ENCODE assay signal across 7 cellular contexts in the genomic region with DNA sequence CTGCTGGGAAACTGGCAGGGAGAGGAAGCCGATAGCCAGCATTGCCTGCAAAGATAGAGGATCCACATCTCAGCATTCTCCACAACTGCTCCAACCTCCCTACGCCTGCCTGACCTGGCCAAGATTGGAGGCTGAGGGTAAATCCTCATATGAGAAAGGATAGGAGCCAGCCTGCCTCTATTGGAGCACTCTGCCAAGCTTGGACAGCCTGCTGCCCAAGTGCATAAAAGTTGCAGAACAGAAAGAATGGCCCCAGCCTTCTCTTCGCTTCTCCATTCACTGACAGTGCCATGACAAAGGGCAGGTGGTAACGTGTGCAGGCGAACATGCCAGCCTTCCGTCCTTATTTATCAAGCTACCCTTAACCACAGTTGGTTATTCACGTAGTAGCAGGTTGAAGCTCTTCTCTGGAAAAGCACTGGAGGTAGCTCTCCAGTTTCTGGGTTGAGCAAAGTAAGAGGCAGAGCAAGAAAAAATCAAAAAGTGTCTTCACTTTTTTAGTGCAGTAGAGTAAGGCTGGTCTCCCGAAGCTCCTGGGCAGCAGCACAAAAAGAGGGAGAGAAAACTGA. TPM values are rescaled to one million over a fixed set of nuclear protein-coding genes. Genes with fewer than 3 reads are reported as not detected.
DNase-seq lines count a peak whose midpoint lies in the region; ATAC-seq and TF ChIP-seq lines count a peak whose summit lies in the region.

No MANE protein-coding gene starts in this region.

- TF ChIP-seq CTCF in DOHH2 (IDR thresholded peaks at IDR 0.05; ENCODE audit: low read depth, low read length, poor library complexity, severe bottlenecking) (no peak), NB4 (IDR thresholded peaks at IDR 0.05; ENCODE audit: low read depth, low read length) (no peak), dorsolateral prefrontal cortex (IDR thresholded peaks at IDR 0.05 in 54 of 56, conservative IDR thresholded peaks at IDR 0.05 in 2 of 56; ENCODE audit: low read depth in 1 of 56, partially characterized antibody in 56 of 56) (no peak), sigmoid colon (IDR thresholded peaks at IDR 0.05) (no peak)

- peak overlapping the region; percentile 89 for H3K4me3 ChIP-seq in DOHH2 (ENCODE audit: low read length)
- peak overlapping the region; percentile 30 for H3K4me3 ChIP-seq in NB4 (ENCODE audit: low read depth, low read length)
- H3K4me3 ChIP-seq in dorsolateral prefrontal cortex = peak overlapping the region in 11 of 59 donors; percentile 0 to 42 (median 6)
- peak overlapping the region in 1 of 4 donors; percentile 13 for H3K4me3 ChIP-seq in sigmoid colon

- H3K27ac ChIP-seq in DOHH2 (ENCODE audit: low read depth, low read length) (peak overlapping the region; percentile 87), dorsolateral prefrontal cortex (peak overlapping the region in 38 of 59 donors; percentile 3 to 84 (median 55)), sigmoid colon (peak overlapping the region; percentile 80 to 98 (median 95))

- intact Hi-C loops in dorsolateral prefrontal cortex (cut with DNase I) (loop anchor here (1.0 to 10.0 kb wide), 4 partner anchors 35 to 60 kb away; partner anchors contain the start of gene BUB1B (in 1 of the 2)), sigmoid colon (cut with DNase I) (loop anchor here (5.0 to 10.0 kb wide), 3 partner anchors 180 to 420 kb away; partner anchors contain the start of gene GPR176)

- no peaks in the 10 kb centered on the region for H3K9me2 ChIP-seq in DOHH2 (replicated peaks; ENCODE audit: control insufficient read depth, low read length)

- peaks cover 48% of the 10 kb centered on the region for H3K79me2 ChIP-seq in DOHH2 (ENCODE audit: control insufficient read depth, low read length)

- H3K9me3 ChIP-seq in DOHH2 (ENCODE audit: control insufficient read depth, insufficient read depth, low read length) (no peaks in the 10 kb centered on the region), sigmoid colon (no peaks in the 10 kb centered on the region)

- H3K27me3 ChIP-seq in DOHH2 (ENCODE audit: control insufficient read depth, low read length) = no peaks in the 10 kb centered on the region
- H3K27me3 ChIP-seq in dorsolateral prefrontal cortex = no peaks in the 10 kb centered on the region
- no peaks in the 10 kb centered on the region for H3K27me3 ChIP-seq in sigmoid colon

- ATAC-seq in GM18511 (IDR thresholded peaks at IDR 0.05; ENCODE audit: unreplicated experiment) (no peak), GM19035 (IDR thresholded peaks at IDR 0.05; ENCODE audit: unreplicated experiment) (no peak), left lobe of liver (no peak)

- H3K4me1 ChIP-seq in DOHH2 (ENCODE audit: control insufficient read depth, low read length) (peaks cover 92% of the 10 kb centered on the region), sigmoid colon (peaks cover 0 to 93% (median 86%) of the 10 kb centered on the region in 4 donors)

- no peak for TF ChIP-seq POLR2A in NB4 (IDR thresholded peaks at IDR 0.05; ENCODE audit: extremely low read depth, insufficient read length)
- no peak for TF ChIP-seq POLR2A in sigmoid colon (IDR thresholded peaks at IDR 0.05)

- H3F3A ChIP-seq in DOHH2 (ENCODE audit: control insufficient read depth, insufficient read depth) = peaks cover 20% of the 10 kb centered on the region

- TF ChIP-seq EP300 in sigmoid colon (IDR thresholded peaks at IDR 0.05) = no peak

- no peaks in the 10 kb centered on the region for H4K20me1 ChIP-seq in DOHH2 (ENCODE audit: control insufficient read depth, insufficient read depth, low read depth, low read length)

- 51 to 64% methylated on average over 8 of the region's 8 CpGs for WGBS in sigmoid colon, 2 donors

- H3K36me3 ChIP-seq in DOHH2 (ENCODE audit: control insufficient read depth, low read length) (peaks cover 42% of the 10 kb centered on the region), sigmoid colon (peaks cover 0 to 4% (median 0%) of the 10 kb centered on the region in 4 donors)

- peak overlapping the region; percentile 84 for H3K4me2 ChIP-seq in DOHH2 (ENCODE audit: low read length)

- DNase-seq in NB4 (ENCODE audit: low read depth) (no peak), dorsolateral prefrontal cortex (no peak), sigmoid colon (no peak), left lobe of liver (ENCODE audit: low spot score) (no peak)

RNA-seq across cellular contexts. Expression of gene BMF, which starts 4.3 kb away (rescaled TPM):
- total RNA-seq in dorsolateral prefrontal cortex (1 to 10 TPM in 117 of 120 experiments, under 1 TPM in 3; 0.89 to 7.2 (median 2.6) TPM), sigmoid colon (10 to 100 TPM in 3 of 4 donors, 1 to 10 TPM in 1; 5.8 to 18.0 (median 14.8) TPM), left lobe of liver (3.3 TPM)
- 10 to 100 TPM in 2 of 3 donors, 1 to 10 TPM in 1; 4.8 to 18.1 (median 15.5) TPM for polyA plus RNA-seq in sigmoid colon

RNA-seq across cellular contexts. Expression of gene BUB1B, which starts 56.5 kb away (rescaled TPM):
- total RNA-seq in dorsolateral prefrontal cortex (1 to 10 TPM in 86 of 120 experiments, under 1 TPM in 27, not detected in 7; 0.13 to 8.5 (median 1.8) TPM), sigmoid colon (1 to 10 TPM in 2 of 4 donors, under 1 TPM in 2; 0.33 to 3.6 (median 1.2) TPM), left lobe of liver (0.68 TPM)
- polyA plus RNA-seq in sigmoid colon = 1 to 10 TPM in 2 of 3 donors, under 1 TPM in 1; 0.60 to 9.6 (median 1.8) TPM
